ENCODE assay signal across 8 cellular contexts in the genomic region with DNA sequence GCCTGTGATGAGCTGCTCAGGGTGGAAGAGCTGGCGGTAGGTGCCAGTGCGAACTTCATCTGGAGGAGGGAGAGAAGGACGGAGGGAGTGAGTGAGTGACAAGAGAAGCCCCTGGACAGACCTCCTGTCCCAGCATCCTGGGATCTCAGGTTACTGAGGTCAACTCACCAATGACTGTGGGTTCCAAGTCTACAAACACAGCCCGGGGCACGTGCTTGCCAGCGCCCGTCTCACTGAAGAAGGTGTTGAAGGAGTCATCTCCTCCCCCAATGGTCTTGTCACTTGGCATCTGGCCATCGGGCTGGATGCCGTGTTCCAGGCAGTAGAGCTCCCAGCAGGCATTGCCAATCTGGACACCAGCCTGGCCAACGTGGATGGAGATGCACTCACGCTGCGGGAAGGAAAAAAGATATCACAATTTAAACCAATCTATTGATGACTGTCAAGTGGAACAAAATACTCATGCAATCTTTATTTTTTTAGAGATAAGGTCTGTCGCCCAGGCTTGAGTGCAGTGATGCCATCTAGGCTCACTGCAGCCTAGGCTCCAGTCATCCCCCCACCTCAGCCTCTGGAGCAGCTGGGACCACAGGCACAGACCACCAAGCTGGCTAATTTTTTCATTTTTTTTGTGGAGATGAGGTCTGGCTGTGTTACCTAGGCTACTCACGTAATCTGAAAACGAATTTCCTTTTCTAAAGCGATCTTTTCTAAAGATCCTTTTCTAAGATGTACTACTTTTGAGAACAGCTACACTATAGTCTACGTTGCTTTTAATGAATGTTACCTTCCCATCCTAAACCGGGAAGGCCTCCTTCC. TPM values are rescaled to one million over a fixed set of nuclear protein-coding genes. Genes with fewer than 3 reads are reported as not detected.
DNase-seq lines count a peak whose midpoint lies in the region; ATAC-seq and TF ChIP-seq lines count a peak whose summit lies in the region.

No MANE protein-coding gene starts in this region.

- no peaks in the 10 kb centered on the region for H3K27me3 ChIP-seq in WERI-Rb-1 (ENCODE audit: insufficient read depth, low read depth, severe bottlenecking)

- peak overlapping the region; percentile 99 for H3K27ac ChIP-seq in WERI-Rb-1

- TF ChIP-seq CTCF in GM12875 (IDR thresholded peaks at IDR 0.05; ENCODE audit: borderline replicate concordance, insufficient read depth, low read depth, low read length) (no peak), WERI-Rb-1 (IDR thresholded peaks at IDR 0.05; ENCODE audit: low read depth, low read length) (no peak), fibroblast of the aortic adventitia (IDR thresholded peaks at IDR 0.05; ENCODE audit: insufficient read depth, low read length) (no peak), retinal pigment epithelial cell (conservative IDR thresholded peaks at IDR 0.05; ENCODE audit: low read depth, low read length) (no peak)

- H3K9me3 ChIP-seq in WERI-Rb-1 (ENCODE audit: severe bottlenecking), result no peaks in the 10 kb centered on the region

- H3K36me3 ChIP-seq in WERI-Rb-1, result peaks cover 42% of the 10 kb centered on the region

- DNase-seq in WERI-Rb-1 (no peak), fibroblast of the aortic adventitia (ENCODE audit: low read depth) (no peak), retinal pigment epithelial cell (ENCODE audit: low read depth) (no peak), GM03348 (ENCODE audit: low spot score) (no peak)

- ATAC-seq in GM21786 (IDR thresholded peaks at IDR 0.05; ENCODE audit: unreplicated experiment), result no peak
- ATAC-seq in GM18867 (IDR thresholded peaks at IDR 0.05; ENCODE audit: unreplicated experiment), result no peak
- no peak for ATAC-seq in GM21717 (IDR thresholded peaks at IDR 0.05; ENCODE audit: unreplicated experiment)

- H3K4me3 ChIP-seq in GM12875 (ENCODE audit: low read depth, low read length) (peak overlapping the region; percentile 98), WERI-Rb-1 (ENCODE audit: low read depth, low read length) (peak overlapping the region; percentile 95), fibroblast of the aortic adventitia (ENCODE audit: low read depth, low read length) (peak overlapping the region; percentile 96), retinal pigment epithelial cell (ENCODE audit: low read length) (peak overlapping the region; percentile 92)

RNA-seq across cellular contexts. Expression of a gene that starts 1.7 kb away (rescaled TPM):
- total RNA-seq in fibroblast of the aortic adventitia (ENCODE audit: low replicate concordance), result 159 and 2,451 TPM in 2 replicates

RNA-seq across cellular contexts. Expression of a gene that starts 18.9 kb away (rescaled TPM):
- 20.2 and 57.3 TPM in 2 replicates for total RNA-seq in fibroblast of the aortic adventitia (ENCODE audit: low replicate concordance)

RNA-seq across cellular contexts. Expression of a gene that starts 34.9 kb away (rescaled TPM):
- 0.41 TPM in 1 of 2 replicates, not detected in the other for total RNA-seq in fibroblast of the aortic adventitia (ENCODE audit: low replicate concordance)

RNA-seq across cellular contexts. Expression of a gene that starts 59.3 kb away (rescaled TPM):
- 320 and 961 TPM in 2 replicates for total RNA-seq in fibroblast of the aortic adventitia (ENCODE audit: low replicate concordance)

RNA-seq across cellular contexts. Expression of a gene that starts 59.8 kb away (rescaled TPM):
- total RNA-seq in fibroblast of the aortic adventitia (ENCODE audit: low replicate concordance), result 0.25 and 0.54 TPM in 2 replicates
